In genomic region chr11:86673055-86673843, GRCh38 we compare ENCODE assay signal across 10 cellular contexts. TPM values are rescaled to one million over a fixed set of nuclear protein-coding genes. Genes with fewer than 3 reads are reported as not detected.
DNase-seq lines count a peak whose midpoint lies in the region; FAIRE-seq and TF ChIP-seq lines count a peak whose summit lies in the region.
"Had no signal": no experiment of that assay in that cellular context is flagged by ENCODE, and none has a peak within 500 bp of the region (broad histone marks: within the 10 kb centered on the region; RNA-seq: fewer than 3 reads in every experiment).

No MANE protein-coding gene starts in this region.

- no peaks in the 10 kb centered on the region for H3K36me3 ChIP-seq in H1 (ENCODE audit: control insufficient read depth in 2 of 4, insufficient read depth in 4 of 4, low read length in 3 of 4)

- no peak overlapping the region for H2BK5ac ChIP-seq in H1 (ENCODE audit: low read depth, low read length)

- H3K56ac ChIP-seq in H1 (replicated peaks; ENCODE audit: insufficient read length, low read depth, low read length): no peak overlapping the region

- H2BK120ac ChIP-seq in H1 (replicated peaks; ENCODE audit: low read depth, low read length): no peak overlapping the region

- peaks cover 33% of the 10 kb centered on the region for H3K27me3 Mint-ChIP-seq in T-helper 2 cell treated with Interferon-gamma antibody and Interleukin-4, amounts not matched to agents 5 μg/mL and 100 μg/mL, for 36 hours (ENCODE audit: low read depth)
- peaks cover 49% of the 10 kb centered on the region for H3K27me3 Mint-ChIP-seq in progenitor cell of endocrine pancreas

- peak; percentile 16 for FAIRE-seq in HTR-8/SVneo (lab: Jason Lieb, UNC)
- no peak for FAIRE-seq in H1 (lab: Jason Lieb, UNC)
- FAIRE-seq: RCC 7860 had no signal

- H3K79me2 ChIP-seq in H1 (ENCODE audit: control insufficient read depth in 1 of 2, insufficient read depth in 2 of 2, low read length in 2 of 2): no peaks in the 10 kb centered on the region

- H3K14ac ChIP-seq in H1 (ENCODE audit: insufficient read length): no peak overlapping the region

- peaks cover 3 to 15% (median 5%) of the 10 kb centered on the region in 4 experiments; a peak in 6 of 7 replicates for H3K4me1 ChIP-seq in H1 (replicated peaks in 1 of 4; ENCODE audit: control insufficient read depth in 3 of 4, insufficient read depth in 4 of 4, low read length in 3 of 4)

- H4K5ac ChIP-seq in H1 (ENCODE audit: insufficient read length, low read depth, low read length): no peak overlapping the region

- TF ChIP-seq CTCF in H1 (IDR thresholded peaks at IDR 0.05; ENCODE audit: control extremely low read depth in 1 of 3, insufficient read depth in 1 of 3, low read depth in 1 of 3, low read length in 3 of 3): no peak
- TF ChIP-seq CTCF in progenitor cell of endocrine pancreas (IDR thresholded peaks at IDR 0.05; ENCODE audit: unreplicated experiment): no peak

- no peak overlapping the region for H2BK12ac ChIP-seq in H1 (ENCODE audit: low read depth, low read length)

- no peak for TF ChIP-seq EP300 in H1 (IDR thresholded peaks at IDR 0.05; ENCODE audit: borderline replicate concordance in 1 of 2, low read depth in 2 of 2, low read length in 2 of 2)

- peak overlapping the region; percentile 56 for H3K4me3 Mint-ChIP-seq in T-helper 2 cell treated with Interferon-gamma antibody and Interleukin-4, amounts not matched to agents 5 μg/mL and 100 μg/mL, for 36 hours
- peak overlapping the region; percentile 54 for H3K4me3 Mint-ChIP-seq in progenitor cell of endocrine pancreas (ENCODE audit: low read depth)

- no peak for DNase-seq in T-helper 2 cell treated with Interferon-gamma antibody and Interleukin-4, amounts not matched to agents 5 μg/mL and 100 μg/mL, for 36 hours (ENCODE audit: low spot score)
- no peak for DNase-seq in T-helper 2 cell
- DNase-seq in HTR-8/SVneo (ENCODE audit: insufficient read length, low spot score): no peak
- no peak for DNase-seq in H1 (ENCODE audit: low read depth in 1 of 2, low spot score in 2 of 2)
- no peak for DNase-seq in progenitor cell of endocrine pancreas (ENCODE audit: low spot score, unreplicated experiment)
- DNase-seq in amniotic stem cell (lab: John Stamatoyannopoulos, UW): no peak
- no peak for DNase-seq in GM19240 (ENCODE audit: insufficient read length, low spot score)
- DNase-seq in medulla oblongata (ENCODE audit: extremely low spot score): no peak
- DNase-seq: NCI-H2107 had no signal

- no peak overlapping the region for H3K4me3 ChIP-seq in H1 (ENCODE audit: extremely low read depth in 1 of 4, insufficient read depth in 2 of 4, low read depth in 3 of 4, low read length in 4 of 4)

- H2AFZ ChIP-seq in H1 (ENCODE audit: low read length): no peak overlapping the region

- no peaks in the 10 kb centered on the region for H4K20me1 ChIP-seq in H1 (replicated peaks in 1 of 2; ENCODE audit: control insufficient read depth in 1 of 2, insufficient read depth in 2 of 2, low read length in 2 of 2)

- H2BK15ac ChIP-seq in H1 (ENCODE audit: low read length): no peak overlapping the region

- no peak for TF ChIP-seq RAD21 in H1 (IDR thresholded peaks at IDR 0.05 in 1 of 2, conservative IDR thresholded peaks at IDR 0.05 in 1 of 2; ENCODE audit: low read depth in 2 of 2, low read length in 2 of 2)

- CTCF ChIA-PET in H1 (lab: Charles Lee; ENCODE audit: partially characterized antibody): interaction anchor here (1.0 to 2.1 kb wide), 4 partner anchors 11 to 219 kb away, joined by 3 to 6 read pairs (median 6); no protein-coding TSS in a partner anchor

- no peak overlapping the region for H3K27ac Mint-ChIP-seq in T-helper 2 cell treated with Interferon-gamma antibody and Interleukin-4, amounts not matched to agents 5 μg/mL and 100 μg/mL, for 36 hours
- H3K27ac Mint-ChIP-seq in progenitor cell of endocrine pancreas: no peak overlapping the region

- H3K27me3 ChIP-seq in H1 (replicated peaks in 1 of 4; ENCODE audit: control insufficient read depth in 3 of 4, extremely low read depth in 1 of 4, insufficient read depth in 3 of 4, low read length in 3 of 4): peaks cover 0 to 33% (median 23%) of the 10 kb centered on the region in 4 experiments; a peak in 6 of 7 replicates

- 91% methylated on average over 7 of the region's 8 CpGs; no CpG with 5 or more reads in 1 of the 2 experiments for WGBS in H1 (ENCODE audit: extremely low coverage in 1 of 2, insufficient coverage in 1 of 2, insufficient read length in 1 of 2, insufficient replicate concordance in 2 of 2, low coverage in 1 of 2, low lambda C conversion rate in 2 of 2, missing lambda C conversion rate in 1 of 2), 2 experiments

- H3K9me3 ChIP-seq in H1 (ENCODE audit: insufficient read depth in 2 of 2, low read depth in 1 of 2, low read length in 1 of 2): no peaks in the 10 kb centered on the region

- no peak overlapping the region; a peak in 1 of 4 replicates for H3K4me2 ChIP-seq in H1 (ENCODE audit: insufficient read depth in 1 of 2, low read depth in 2 of 2, low read length in 2 of 2)

- H4K91ac ChIP-seq in H1 (replicated peaks; ENCODE audit: insufficient read length, low read length): no peak overlapping the region

- no peak overlapping the region for H2AK5ac ChIP-seq in H1 (ENCODE audit: low read depth, low read length)

- no peak overlapping the region for H3K4ac ChIP-seq in H1 (replicated peaks; ENCODE audit: insufficient read length, low read depth, low read length)

- H3K4me1 Mint-ChIP-seq in T-helper 2 cell treated with Interferon-gamma antibody and Interleukin-4, amounts not matched to agents 5 μg/mL and 100 μg/mL, for 36 hours (ENCODE audit: low read depth): peaks cover 4% of the 10 kb centered on the region
- peaks cover 28% of the 10 kb centered on the region for H3K4me1 Mint-ChIP-seq in progenitor cell of endocrine pancreas (ENCODE audit: low read depth)

- peaks cover 12% of the 10 kb centered on the region; the same call in 1 of the 2 replicates for H3K23me2 ChIP-seq in H1 (ENCODE audit: low read depth, low read length)

- peak overlapping the region; percentile 36; the same call in 1 of the 2 replicates for H2BK20ac ChIP-seq in H1 (ENCODE audit: low read length)

- H3K9me3 Mint-ChIP-seq in T-helper 2 cell treated with Interferon-gamma antibody and Interleukin-4, amounts not matched to agents 5 μg/mL and 100 μg/mL, for 36 hours: no peaks in the 10 kb centered on the region
- H3K9me3 Mint-ChIP-seq in progenitor cell of endocrine pancreas (ENCODE audit: low read depth): no peaks in the 10 kb centered on the region

- no peak overlapping the region for H3K27ac ChIP-seq in H1 (ENCODE audit: low read depth, low read length)

- no peak overlapping the region for H3K18ac ChIP-seq in H1 (ENCODE audit: extremely low read depth, low read length)

- TF ChIP-seq POLR2A in H1 (IDR thresholded peaks at IDR 0.05; ENCODE audit: control extremely low read depth in 1 of 2, low read depth in 2 of 2, low read length in 2 of 2): no peak

- no peak overlapping the region for H4K8ac ChIP-seq in H1 (ENCODE audit: extremely low read depth, insufficient read depth, low read length)

- POLR2A ChIA-PET in H1 (lab: Charles Lee; ENCODE audit: partially characterized antibody): no interaction called here

- no peaks in the 10 kb centered on the region for H3K79me1 ChIP-seq in H1 (ENCODE audit: low read depth, low read length)

- no peak overlapping the region for H3K23ac ChIP-seq in H1 (ENCODE audit: insufficient read length)

- H3K9ac ChIP-seq in H1 (replicated peaks in 1 of 4; ENCODE audit: extremely low read depth in 1 of 4, low read depth in 3 of 4, low read length in 3 of 4): no peak overlapping the region

- H3K36me3 Mint-ChIP-seq in T-helper 2 cell treated with Interferon-gamma antibody and Interleukin-4, amounts not matched to agents 5 μg/mL and 100 μg/mL, for 36 hours (ENCODE audit: low read depth): no peaks in the 10 kb centered on the region
- H3K36me3 Mint-ChIP-seq in progenitor cell of endocrine pancreas (ENCODE audit: insufficient read depth): no peaks in the 10 kb centered on the region

TF ChIP-seq in H1, 55 proteins besides CTCF, POLR2A, EP300 and RAD21:
- TF ChIP-seq ATF3 (IDR thresholded peaks at IDR 0.05; ENCODE audit: insufficient read depth, low read depth, low read length): no peak
- TF ChIP-seq EGR1 (IDR thresholded peaks at IDR 0.05; ENCODE audit: borderline replicate concordance, low read depth, low read length): no peak
- TF ChIP-seq FOSL1 (IDR thresholded peaks at IDR 0.05; ENCODE audit: insufficient read depth, low read depth, low read length): no peak
- no peak for TF ChIP-seq SP4 (IDR thresholded peaks at IDR 0.05; ENCODE audit: low read length)
- no peak for TF ChIP-seq GTF2F1 (IDR thresholded peaks at IDR 0.05; ENCODE audit: borderline replicate concordance, low read depth, low read length)
- no peak for TF ChIP-seq NANOG (IDR thresholded peaks at IDR 0.05; ENCODE audit: insufficient read depth, low read depth, low read length, poor library complexity, severe bottlenecking)
- no peak for TF ChIP-seq CREB1 (IDR thresholded peaks at IDR 0.05)
- TF ChIP-seq PHF8 (conservative IDR thresholded peaks at IDR 0.05; ENCODE audit: low read depth, low read length): no peak
- TF ChIP-seq GABPA (IDR thresholded peaks at IDR 0.05; ENCODE audit: borderline replicate concordance, insufficient read depth, low read length): no peak
- no peak for TF ChIP-seq CHD2 (IDR thresholded peaks at IDR 0.05; ENCODE audit: low read length)
- TF ChIP-seq RFX5 (IDR thresholded peaks at IDR 0.05; ENCODE audit: borderline replicate concordance, low read depth, low read length): no peak
- TF ChIP-seq CBX8 (IDR thresholded peaks at IDR 0.05; ENCODE audit: borderline replicate concordance, low read depth, low read length): no peak

RNA-seq across cellular contexts. Expression of gene ME3, which starts 0.8 kb away (rescaled TPM):
- 1.5 and 3.4 TPM in 2 replicates for total RNA-seq in H1 (2021; fragmentation: NEBNext Ultra II Directional; extraction: Animal tissue kit (Norgen Biotek cat#: 25700))
- 2.7 and 2.8 TPM in 2 replicates for polyA plus RNA-seq in H1 (2011; rRNA removed)
- polyA plus RNA-seq in H1 (2011; cell fraction: cytosol; rRNA removed): 4.1 TPM
- polyA plus RNA-seq in H1 (2011; cell fraction: nucleus; rRNA removed): 6.9 TPM
- polyA plus RNA-seq in H1 (2012, experiment 1 of 2): 1.5 to 3.2 TPM (median 2.2 TPM) in 4 replicates
- polyA plus RNA-seq in H1 (2012, experiment 2 of 2): 1.2 TPM
- 1.4 TPM for polyA plus RNA-seq in H1 (2013, experiment 1 of 2)
- polyA plus RNA-seq in H1 (2013, experiment 2 of 2): 1.2 TPM
- 6.0 and 7.9 TPM in 2 replicates for polyA minus RNA-seq in H1 (2011; rRNA and poly(A)+ RNA removed)
- 2.6 TPM for polyA minus RNA-seq in H1 (2011; cell fraction: cytosol; rRNA and poly(A)+ RNA removed)
- polyA minus RNA-seq in H1 (2011; cell fraction: nucleus; rRNA and poly(A)+ RNA removed): 22.8 TPM
- total RNA-seq in progenitor cell of endocrine pancreas: 6.3 and 8.6 TPM in 2 replicates
